1 cellular context compared by ENCODE assay signal in the genomic region with DNA sequence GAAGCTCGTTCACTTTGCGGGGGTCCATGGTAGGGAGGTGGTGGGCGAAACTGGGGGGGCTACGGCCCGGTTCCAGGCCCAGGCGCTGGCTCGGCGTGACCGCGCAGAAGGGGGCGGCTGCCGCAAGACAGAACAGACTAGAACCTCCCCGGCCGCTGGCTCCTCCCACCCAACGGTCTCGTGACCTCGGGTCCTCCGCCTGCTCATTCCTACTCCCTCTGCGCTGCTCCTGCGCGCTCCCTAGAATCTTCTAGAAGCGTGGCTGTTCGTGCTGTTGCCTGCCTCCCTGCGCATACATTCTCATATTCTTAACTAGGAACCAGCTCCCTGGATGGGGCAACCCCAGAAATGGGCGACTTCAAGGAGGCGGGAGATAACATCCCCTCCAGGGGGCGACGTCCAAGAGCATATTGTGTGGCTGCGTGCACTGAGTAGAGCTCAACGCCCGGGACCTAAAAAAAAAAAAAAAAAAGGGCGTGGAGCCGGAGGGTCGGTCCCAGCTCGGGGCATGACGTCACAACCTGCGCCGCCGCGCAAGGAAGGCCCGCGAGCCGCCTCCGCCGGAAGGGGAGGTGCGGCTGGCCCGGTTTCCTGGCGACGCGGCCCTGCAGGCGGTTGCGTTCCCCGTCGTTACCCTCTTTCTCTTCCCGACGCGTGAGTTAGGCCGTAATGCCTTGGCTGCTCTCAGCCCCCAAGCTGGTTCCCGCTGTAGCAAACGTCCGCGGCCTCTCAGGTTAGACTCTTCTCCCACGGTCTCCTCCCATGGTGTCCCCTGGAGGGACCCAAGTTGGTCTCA.
TF ChIP-seq lines count a peak whose summit lies in the region.

Gene ST13, minus strand, starts transcription at position 127 of the 796 bp plus-strand sequence. Its CDS starts 99 bp downstream, at position 28.
Gene XPNPEP3, plus strand, starts transcription at position 636 of the 796 bp plus-strand sequence. Its CDS starts 34 bp downstream, at position 670.

TF ChIP-seq in K562, 482 proteins besides CTCF, POLR2A, EP300 and RAD21 (continued from another document and continues in another):
- TF ChIP-seq ZNF407 (IDR thresholded peaks at IDR 0.05; ENCODE audit: low read depth) (no peak), HNRNPUL1 (IDR thresholded peaks at IDR 0.05; ENCODE audit: low read length) (no peak), MCM7 (IDR thresholded peaks at IDR 0.05) (no peak), CHCHD3 (CRISPR knock-in tag; IDR thresholded peaks at IDR 0.05) (no peak), NFIX (CRISPR knock-in tag; IDR thresholded peaks at IDR 0.05; ENCODE audit: low read depth) (no peak), FOXK2 (conservative IDR thresholded peaks at IDR 0.05 in 1 of 2, IDR thresholded peaks at IDR 0.05 in 1 of 2; ENCODE audit: low read depth in 2 of 2) (peak in 1 of 2 experiments; percentile 56; a peak in 1 of 4 replicates), ZNF3 (CRISPR knock-in tag; IDR thresholded peaks at IDR 0.05) (no peak), FOS (IDR thresholded peaks at IDR 0.05; ENCODE audit: extremely low read depth, insufficient read length) (no peak), ZC3H11A (IDR thresholded peaks at IDR 0.05; ENCODE audit: low read depth, low read length) (no peak), LARP7 (IDR thresholded peaks at IDR 0.05) (no peak), MEF2A (IDR thresholded peaks at IDR 0.05; ENCODE audit: control insufficient read depth, low read depth, low read length) (no peak), GATA2 (CRISPR knock-in tag; IDR thresholded peaks at IDR 0.05) (no peak), ZNF551 (CRISPR knock-in tag; IDR thresholded peaks at IDR 0.05) (no peak), BMI1 (IDR thresholded peaks at IDR 0.05; ENCODE audit: low read length) (no peak), MYC (IDR thresholded peaks at IDR 0.05; ENCODE audit: low read depth, low read length) (peak; percentile 48), MYC (CRISPR knock-in tag; IDR thresholded peaks at IDR 0.05; ENCODE audit: borderline replicate concordance, low read depth) (no peak), TBL1XR1 (IDR thresholded peaks at IDR 0.05; ENCODE audit: low read length in 2 of 2) (0 out of 4 replicates have a peak, but pooled peaks of 1 of the 2 experiments have one; percentile 13), GATAD2B (IDR thresholded peaks at IDR 0.05; ENCODE audit: borderline replicate concordance) (no peak), ZNF707 (CRISPR knock-in tag; conservative IDR thresholded peaks at IDR 0.05) (no peak), ZNF780A (CRISPR knock-in tag; IDR thresholded peaks at IDR 0.05) (no peak), ZNF224 (CRISPR knock-in tag; IDR thresholded peaks at IDR 0.05) (no peak), FOXA3 (CRISPR knock-in tag; conservative IDR thresholded peaks at IDR 0.05 in 1 of 2, IDR thresholded peaks at IDR 0.05 in 1 of 2) (no peak)
- TF ChIP-seq, protein P1, sequence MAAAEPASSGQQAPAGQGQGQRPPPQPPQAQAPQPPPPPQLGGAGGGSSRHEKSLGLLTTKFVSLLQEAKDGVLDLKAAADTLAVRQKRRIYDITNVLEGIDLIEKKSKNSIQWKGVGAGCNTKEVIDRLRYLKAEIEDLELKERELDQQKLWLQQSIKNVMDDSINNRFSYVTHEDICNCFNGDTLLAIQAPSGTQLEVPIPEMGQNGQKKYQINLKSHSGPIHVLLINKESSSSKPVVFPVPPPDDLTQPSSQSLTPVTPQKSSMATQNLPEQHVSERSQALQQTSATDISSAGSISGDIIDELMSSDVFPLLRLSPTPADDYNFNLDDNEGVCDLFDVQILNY (CRISPR knock-in tag; IDR thresholded peaks at IDR 0.05), result no peak
- TF ChIP-seq, protein P2, sequence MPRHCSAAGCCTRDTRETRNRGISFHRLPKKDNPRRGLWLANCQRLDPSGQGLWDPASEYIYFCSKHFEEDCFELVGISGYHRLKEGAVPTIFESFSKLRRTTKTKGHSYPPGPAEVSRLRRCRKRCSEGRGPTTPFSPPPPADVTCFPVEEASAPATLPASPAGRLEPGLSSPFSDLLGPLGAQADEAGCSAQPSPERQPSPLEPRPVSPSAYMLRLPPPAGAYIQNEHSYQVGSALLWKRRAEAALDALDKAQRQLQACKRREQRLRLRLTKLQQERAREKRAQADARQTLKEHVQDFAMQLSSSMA (CRISPR knock-in tag; IDR thresholded peaks at IDR 0.05), result no peak
- TF ChIP-seq, protein P3, sequence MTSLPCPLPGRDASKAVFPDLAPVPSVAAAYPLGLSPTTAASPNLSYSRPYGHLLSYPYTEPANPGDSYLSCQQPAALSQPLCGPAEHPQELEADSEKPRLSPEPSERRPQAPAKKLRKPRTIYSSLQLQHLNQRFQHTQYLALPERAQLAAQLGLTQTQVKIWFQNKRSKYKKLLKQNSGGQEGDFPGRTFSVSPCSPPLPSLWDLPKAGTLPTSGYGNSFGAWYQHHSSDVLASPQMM (CRISPR knock-in tag; IDR thresholded peaks at IDR 0.05), result no peak
- TF ChIP-seq, protein P4, sequence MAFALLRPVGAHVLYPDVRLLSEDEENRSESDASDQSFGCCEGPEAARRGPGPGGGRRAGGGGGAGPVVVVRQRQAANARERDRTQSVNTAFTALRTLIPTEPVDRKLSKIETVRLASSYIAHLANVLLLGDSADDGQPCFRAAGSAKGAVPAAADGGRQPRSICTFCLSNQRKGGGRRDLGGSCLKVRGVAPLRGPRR (CRISPR knock-in tag; IDR thresholded peaks at IDR 0.05), result no peak
- TF ChIP-seq, protein P5, sequence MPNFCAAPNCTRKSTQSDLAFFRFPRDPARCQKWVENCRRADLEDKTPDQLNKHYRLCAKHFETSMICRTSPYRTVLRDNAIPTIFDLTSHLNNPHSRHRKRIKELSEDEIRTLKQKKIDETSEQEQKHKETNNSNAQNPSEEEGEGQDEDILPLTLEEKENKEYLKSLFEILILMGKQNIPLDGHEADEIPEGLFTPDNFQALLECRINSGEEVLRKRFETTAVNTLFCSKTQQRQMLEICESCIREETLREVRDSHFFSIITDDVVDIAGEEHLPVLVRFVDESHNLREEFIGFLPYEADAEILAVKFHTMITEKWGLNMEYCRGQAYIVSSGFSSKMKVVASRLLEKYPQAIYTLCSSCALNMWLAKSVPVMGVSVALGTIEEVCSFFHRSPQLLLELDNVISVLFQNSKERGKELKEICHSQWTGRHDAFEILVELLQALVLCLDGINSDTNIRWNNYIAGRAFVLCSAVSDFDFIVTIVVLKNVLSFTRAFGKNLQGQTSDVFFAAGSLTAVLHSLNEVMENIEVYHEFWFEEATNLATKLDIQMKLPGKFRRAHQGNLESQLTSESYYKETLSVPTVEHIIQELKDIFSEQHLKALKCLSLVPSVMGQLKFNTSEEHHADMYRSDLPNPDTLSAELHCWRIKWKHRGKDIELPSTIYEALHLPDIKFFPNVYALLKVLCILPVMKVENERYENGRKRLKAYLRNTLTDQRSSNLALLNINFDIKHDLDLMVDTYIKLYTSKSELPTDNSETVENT (CRISPR knock-in tag; IDR thresholded peaks at IDR 0.05), result no peak
- TF ChIP-seq, protein P6, sequence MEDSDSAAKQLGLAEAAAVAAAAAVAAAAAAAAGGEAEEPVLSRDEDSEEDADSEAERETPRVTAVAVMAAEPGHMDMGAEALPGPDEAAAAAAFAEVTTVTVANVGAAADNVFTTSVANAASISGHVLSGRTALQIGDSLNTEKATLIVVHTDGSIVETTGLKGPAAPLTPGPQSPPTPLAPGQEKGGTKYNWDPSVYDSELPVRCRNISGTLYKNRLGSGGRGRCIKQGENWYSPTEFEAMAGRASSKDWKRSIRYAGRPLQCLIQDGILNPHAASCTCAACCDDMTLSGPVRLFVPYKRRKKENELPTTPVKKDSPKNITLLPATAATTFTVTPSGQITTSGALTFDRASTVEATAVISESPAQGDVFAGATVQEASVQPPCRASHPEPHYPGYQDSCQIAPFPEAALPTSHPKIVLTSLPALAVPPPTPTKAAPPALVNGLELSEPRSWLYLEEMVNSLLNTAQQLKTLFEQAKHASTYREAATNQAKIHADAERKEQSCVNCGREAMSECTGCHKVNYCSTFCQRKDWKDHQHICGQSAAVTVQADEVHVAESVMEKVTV (CRISPR knock-in tag; IDR thresholded peaks at IDR 0.05), result no peak
- TF ChIP-seq, protein P7, sequence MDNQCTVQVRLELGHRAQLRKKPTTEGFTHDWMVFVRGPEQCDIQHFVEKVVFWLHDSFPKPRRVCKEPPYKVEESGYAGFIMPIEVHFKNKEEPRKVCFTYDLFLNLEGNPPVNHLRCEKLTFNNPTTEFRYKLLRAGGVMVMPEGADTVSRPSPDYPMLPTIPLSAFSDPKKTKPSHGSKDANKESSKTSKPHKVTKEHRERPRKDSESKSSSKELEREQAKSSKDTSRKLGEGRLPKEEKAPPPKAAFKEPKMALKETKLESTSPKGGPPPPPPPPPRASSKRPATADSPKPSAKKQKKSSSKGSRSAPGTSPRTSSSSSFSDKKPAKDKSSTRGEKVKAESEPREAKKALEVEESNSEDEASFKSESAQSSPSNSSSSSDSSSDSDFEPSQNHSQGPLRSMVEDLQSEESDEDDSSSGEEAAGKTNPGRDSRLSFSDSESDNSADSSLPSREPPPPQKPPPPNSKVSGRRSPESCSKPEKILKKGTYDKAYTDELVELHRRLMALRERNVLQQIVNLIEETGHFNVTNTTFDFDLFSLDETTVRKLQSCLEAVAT (IDR thresholded peaks at IDR 0.05), result no peak
